ENCODE assay signal across 13 cellular contexts in the genomic region with DNA sequence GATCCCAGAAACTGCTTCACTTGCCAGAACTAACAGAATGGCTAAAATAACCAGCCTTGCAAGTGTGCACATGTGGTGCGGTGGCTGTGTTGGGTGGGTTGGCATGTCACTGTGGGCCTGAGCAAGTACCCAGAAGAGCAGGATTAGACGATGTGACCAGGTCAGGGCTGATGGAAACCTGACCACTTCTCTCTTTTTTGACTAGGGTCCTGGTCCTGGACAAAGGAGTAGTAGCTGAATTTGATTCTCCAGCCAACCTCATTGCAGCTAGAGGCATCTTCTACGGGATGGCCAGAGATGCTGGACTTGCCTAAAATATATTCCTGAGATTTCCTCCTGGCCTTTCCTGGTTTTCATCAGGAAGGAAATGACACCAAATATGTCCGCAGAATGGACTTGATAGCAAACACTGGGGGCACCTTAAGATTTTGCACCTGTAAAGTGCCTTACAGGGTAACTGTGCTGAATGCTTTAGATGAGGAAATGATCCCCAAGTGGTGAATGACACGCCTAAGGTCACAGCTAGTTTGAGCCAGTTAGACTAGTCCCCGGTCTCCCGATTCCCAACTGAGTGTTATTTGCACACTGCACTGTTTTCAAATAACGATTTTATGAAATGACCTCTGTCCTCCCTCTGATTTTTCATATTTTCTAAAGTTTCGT. TPM values are rescaled to one million over a fixed set of nuclear protein-coding genes. Genes with fewer than 3 reads are reported as not detected.
A peak's percentile ranks its signal among the peaks of the same experiment; 100 is the strongest.
DNase-seq lines count a peak whose midpoint lies in the region; ATAC-seq and TF ChIP-seq lines count a peak whose summit lies in the region.
"Had no signal": no experiment of that assay in that cellular context is flagged by ENCODE, and none has a peak within 500 bp of the region (broad histone marks: within the 10 kb centered on the region; RNA-seq: fewer than 3 reads in every experiment).

No MANE protein-coding gene starts in this region.

- H3K9me2 ChIP-seq in Karpas-422 (replicated peaks; ENCODE audit: insufficient read depth, low read length) = no peaks in the 10 kb centered on the region

- H3K27me3 ChIP-seq in Karpas-422 (ENCODE audit: low read length) (no peaks in the 10 kb centered on the region), dorsolateral prefrontal cortex (no peaks in the 10 kb centered on the region), mucosa of stomach (ENCODE audit: control insufficient read depth, insufficient read depth, low read length) (no peaks in the 10 kb centered on the region)

- H3K9ac ChIP-seq in Karpas-422 (ENCODE audit: low read length) = no peak overlapping the region
- peak overlapping the region; percentile 10 for H3K9ac ChIP-seq in mucosa of stomach (ENCODE audit: low read length)

- peaks cover 7% of the 10 kb centered on the region; the same call in 1 of the 2 replicates for H4K20me1 ChIP-seq in Karpas-422 (ENCODE audit: insufficient read depth, low read depth, low read length)

- H3K36me3 ChIP-seq in Karpas-422 (ENCODE audit: insufficient read depth, low read length) (peaks cover 22% of the 10 kb centered on the region), mucosa of stomach (ENCODE audit: control insufficient read depth, insufficient read depth, low read length) (peaks cover 12% of the 10 kb centered on the region)

- H3K27ac ChIP-seq in 22Rv1 = peak overlapping the region; percentile 98
- no peak overlapping the region for H3K27ac ChIP-seq in Karpas-422 (ENCODE audit: low read length)
- peak overlapping the region in 53 of 59 donors; percentile 16 to 83 (median 65) for H3K27ac ChIP-seq in dorsolateral prefrontal cortex

- H3K4me3 ChIP-seq in Karpas-422 (ENCODE audit: low read length) = no peak overlapping the region
- peak overlapping the region in 1 of 59 donors; percentile 6 for H3K4me3 ChIP-seq in dorsolateral prefrontal cortex
- H3K4me3 ChIP-seq in mucosa of stomach (ENCODE audit: low read length) = no peak overlapping the region

- TF ChIP-seq CTCF in 22Rv1 (IDR thresholded peaks at IDR 0.05) (no peak), dorsolateral prefrontal cortex (IDR thresholded peaks at IDR 0.05 in 54 of 56, conservative IDR thresholded peaks at IDR 0.05 in 2 of 56; ENCODE audit: low read depth in 1 of 56, partially characterized antibody in 56 of 56) (no peak)

- H3K4me1 ChIP-seq in Karpas-422 (ENCODE audit: low read length) = no peaks in the 10 kb centered on the region
- H3K4me1 ChIP-seq in mucosa of stomach (ENCODE audit: control insufficient read depth, insufficient read depth, low read length) = peaks cover 96% of the 10 kb centered on the region

- intact Hi-C loops in dorsolateral prefrontal cortex (cut with DNase I) = loop anchor here (5.0 to 10.0 kb wide), 2 partner anchors 209 to 216 kb away; partner anchors contain the start of gene RSAD1 (in 1 of the 2)

- H3K4me2 ChIP-seq in Karpas-422 (ENCODE audit: low read depth, low read length, poor library complexity, severe bottlenecking) = no peak overlapping the region

- no peaks in the 10 kb centered on the region for H3K9me3 ChIP-seq in Karpas-422 (ENCODE audit: low read length)
- no peaks in the 10 kb centered on the region for H3K9me3 ChIP-seq in mucosa of stomach (ENCODE audit: control insufficient read depth, low read length)

- ATAC-seq in GM21528 (IDR thresholded peaks at IDR 0.05; ENCODE audit: low FRiP score, unreplicated experiment) (no peak), HG03354 (IDR thresholded peaks at IDR 0.05; ENCODE audit: poor library complexity, severe bottlenecking, unreplicated experiment) (no peak), HG02973 (IDR thresholded peaks at IDR 0.05; ENCODE audit: unreplicated experiment) (no peak)
- ATAC-seq: natural killer cell; stimulated activated naive B cell treated with anti-CD40 and anti-IgM and Interleukin-4, amounts not matched to agents 10 μg/mL and 1 μg/mL and 100 μg/mL, for 72 hours had no signal

- DNase-seq in Karpas-422 (peak; percentile 43), dorsolateral prefrontal cortex (no peak), NCI-H2196 treated with DMSO at 0.1 percent for 48 hours (lab: John Stamatoyannopoulos, UW; ENCODE audit: unreplicated experiment) (no peak)
- DNase-seq: ACHN; activated CD4-positive, alpha-beta T cell treated with anti-CD3 and anti-CD28 coated beads for 1 hour; natural killer cell; NCI-H1417 treated with DMSO at 0.1 percent for 48 hours; stimulated activated naive B cell treated with anti-CD40 and anti-IgM and Interleukin-4, amounts not matched to agents 10 μg/mL and 1 μg/mL and 100 μg/mL, for 72 hours had no signal

- no peak overlapping the region for H2AFZ ChIP-seq in Karpas-422 (ENCODE audit: low read length)

- H3K79me2 ChIP-seq in Karpas-422 (ENCODE audit: low read length) = no peaks in the 10 kb centered on the region

RNA-seq across cellular contexts. Expression of gene ANKRD40, which starts 16.7 kb away (rescaled TPM):
- total RNA-seq in Karpas-422 (2014; rRNA removed; shearing (Covaris generic); ENCODE audit: low replicate concordance) = 17.1 and 34.1 TPM in 2 replicates
- 100 to 1,000 TPM in 86 of 120 experiments, 10 to 100 TPM in 34; 68.8 to 245 (median 115) TPM for total RNA-seq in dorsolateral prefrontal cortex

RNA-seq across cellular contexts. Expression of gene LUC7L3, which starts 28.4 kb away (rescaled TPM):
- 102 and 142 TPM in 2 replicates for total RNA-seq in Karpas-422 (2014; rRNA removed; shearing (Covaris generic); ENCODE audit: low replicate concordance)
- 100 to 1,000 TPM; 151 to 348 (median 226) TPM for total RNA-seq in dorsolateral prefrontal cortex

RNA-seq across cellular contexts. Expression of gene ABCC3, which starts 56.3 kb away (rescaled TPM):
- not detected in 2 replicates for total RNA-seq in Karpas-422 (2014; rRNA removed; shearing (Covaris generic); ENCODE audit: low replicate concordance)
- total RNA-seq in dorsolateral prefrontal cortex = 1 to 10 TPM in 114 of 120 experiments, under 1 TPM in 6; 0.52 to 9.2 (median 2.7) TPM
